8 cellular contexts compared by ENCODE assay signal in the genomic region with DNA sequence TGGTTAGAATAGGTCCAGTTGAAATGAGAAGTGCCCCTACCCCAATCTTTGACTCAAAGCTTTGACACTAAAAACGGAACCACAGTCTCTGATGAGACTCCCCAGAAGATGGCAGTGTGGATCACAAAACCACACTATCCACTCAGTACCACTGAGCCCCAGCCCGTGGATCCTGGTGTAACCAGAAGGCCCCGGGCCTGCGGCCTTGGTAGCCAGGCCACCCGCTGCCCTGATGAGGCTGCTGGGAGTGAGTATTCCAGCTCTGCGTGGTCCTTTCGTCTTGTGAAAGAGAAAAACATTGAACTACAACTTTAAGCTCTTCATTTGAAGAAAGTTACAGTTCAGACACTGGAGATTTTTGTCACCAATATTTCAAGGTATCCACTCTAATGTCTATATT. TPM values are rescaled to one million over a fixed set of nuclear protein-coding genes. Genes with fewer than 3 reads are reported as not detected.
A peak's percentile ranks its signal among the peaks of the same experiment; 100 is the strongest.
DNase-seq lines count a peak whose midpoint lies in the region; ATAC-seq lines count a peak whose summit lies in the region.

No MANE protein-coding gene starts in this region.

- H3K27me3 Mint-ChIP-seq in activated T-cell treated with anti-CD3 and anti-CD28 coated beads, Interleukin-2, amount 50 U/mL, for 4 hours (ENCODE audit: low read depth): peaks cover 14% of the 10 kb centered on the region
- peaks cover 2 to 16% (median 9%) of the 10 kb centered on the region in 5 donors for H3K27me3 Mint-ChIP-seq in naive thymus-derived CD8-positive, alpha-beta T cell
- no peaks in the 10 kb centered on the region for H3K27me3 Mint-ChIP-seq in stimulated activated memory B cell treated with anti-CD40 and anti-IgM and Interleukin-4, amounts not matched to agents 10 μg/mL and 1 μg/mL and 100 μg/mL, for 72 hours

- ATAC-seq in activated T-cell treated with anti-CD3 and anti-CD28 coated beads, Interleukin-2, amount 50 U/mL, for 4 hours: peak; percentile 91 to 92
- ATAC-seq in naive thymus-derived CD8-positive, alpha-beta T cell: peak; percentile 87 to 89
- ATAC-seq in stimulated activated memory B cell treated with anti-CD40 and anti-IgM and Interleukin-4, amounts not matched to agents 10 μg/mL and 1 μg/mL and 100 μg/mL, for 72 hours: peak; percentile 84
- no peak for ATAC-seq in GM21515 (IDR thresholded peaks at IDR 0.05; ENCODE audit: unreplicated experiment)

- H3K4me3 Mint-ChIP-seq in activated T-cell treated with anti-CD3 and anti-CD28 coated beads, Interleukin-2, amount 50 U/mL, for 4 hours: no peak overlapping the region
- no peak overlapping the region for H3K4me3 Mint-ChIP-seq in naive thymus-derived CD8-positive, alpha-beta T cell
- H3K4me3 Mint-ChIP-seq in stimulated activated memory B cell treated with anti-CD40 and anti-IgM and Interleukin-4, amounts not matched to agents 10 μg/mL and 1 μg/mL and 100 μg/mL, for 72 hours: no peak overlapping the region

- in situ Hi-C loops in G401 (cut with HindIII; ENCODE audit: low sequenced_read_pairs): no loop called here

- peak; percentile 84 for DNase-seq in G401 (ENCODE audit: low spot score)
- DNase-seq in HT1080 (ENCODE audit: low read depth): peak; percentile 66
- DNase-seq in OCI-M2 (lab: John Stamatoyannopoulos, UW; ENCODE audit: unreplicated experiment): peak; percentile 6
- peak; percentile 47 for DNase-seq in activated T-cell treated with anti-CD3 and anti-CD28 coated beads, Interleukin-2, amount 50 U/mL, for 4 hours
- peak; percentile 74 for DNase-seq in fibroblast of gingiva (ENCODE audit: low read depth)
- peak; percentile 19 to 75 (median 54) for DNase-seq in naive thymus-derived CD8-positive, alpha-beta T cell

- POLR2A ChIA-PET in naive thymus-derived CD8-positive, alpha-beta T cell (lab: Charles Lee): interaction anchor here (0.6 to 0.7 kb wide), 2 partner anchors 69 to 1537 kb away, joined by 3 read pairs; no protein-coding TSS in a partner anchor

- H3K4me1 Mint-ChIP-seq in activated T-cell treated with anti-CD3 and anti-CD28 coated beads, Interleukin-2, amount 50 U/mL, for 4 hours (ENCODE audit: low read depth): no peaks in the 10 kb centered on the region
- H3K4me1 Mint-ChIP-seq in naive thymus-derived CD8-positive, alpha-beta T cell: no peaks in the 10 kb centered on the region
- H3K4me1 Mint-ChIP-seq in stimulated activated memory B cell treated with anti-CD40 and anti-IgM and Interleukin-4, amounts not matched to agents 10 μg/mL and 1 μg/mL and 100 μg/mL, for 72 hours: peaks cover 6% of the 10 kb centered on the region

- H3K27ac Mint-ChIP-seq in naive thymus-derived CD8-positive, alpha-beta T cell: no peak overlapping the region
- no peak overlapping the region for H3K27ac Mint-ChIP-seq in stimulated activated memory B cell treated with anti-CD40 and anti-IgM and Interleukin-4, amounts not matched to agents 10 μg/mL and 1 μg/mL and 100 μg/mL, for 72 hours

- H3K36me3 Mint-ChIP-seq in activated T-cell treated with anti-CD3 and anti-CD28 coated beads, Interleukin-2, amount 50 U/mL, for 4 hours (ENCODE audit: insufficient read depth): no peaks in the 10 kb centered on the region
- H3K36me3 Mint-ChIP-seq in naive thymus-derived CD8-positive, alpha-beta T cell: no peaks in the 10 kb centered on the region
- H3K36me3 Mint-ChIP-seq in stimulated activated memory B cell treated with anti-CD40 and anti-IgM and Interleukin-4, amounts not matched to agents 10 μg/mL and 1 μg/mL and 100 μg/mL, for 72 hours: no peaks in the 10 kb centered on the region

- H3K9me3 Mint-ChIP-seq in activated T-cell treated with anti-CD3 and anti-CD28 coated beads, Interleukin-2, amount 50 U/mL, for 4 hours: no peaks in the 10 kb centered on the region
- no peaks in the 10 kb centered on the region for H3K9me3 Mint-ChIP-seq in naive thymus-derived CD8-positive, alpha-beta T cell
- H3K9me3 Mint-ChIP-seq in stimulated activated memory B cell treated with anti-CD40 and anti-IgM and Interleukin-4, amounts not matched to agents 10 μg/mL and 1 μg/mL and 100 μg/mL, for 72 hours: no peaks in the 10 kb centered on the region

RNA-seq across cellular contexts. Expression of gene FBP1, which starts 42.2 kb away (rescaled TPM):
- total RNA-seq in G401 (2014; rRNA removed; shearing (Covaris generic)): 0.49 and 1.3 TPM in 2 replicates
- total RNA-seq in HT1080 (2014; rRNA removed; shearing (Covaris generic)): not detected in 2 replicates
- polyA plus RNA-seq in HT1080 (2015; cell fraction: cytosol; rRNA removed): 0.12 TPM in 1 of 2 replicates, not detected in the other
- polyA plus RNA-seq in HT1080 (2015; cell fraction: nucleus; rRNA removed): not detected in 2 replicates
- total RNA-seq in activated T-cell treated with anti-CD3 and anti-CD28 coated beads, Interleukin-2, amount 50 U/mL, for 4 hours: under 1 TPM; 0.47 to 0.51 (median 0.49) TPM
- total RNA-seq in naive thymus-derived CD8-positive, alpha-beta T cell: 1 to 10 TPM; 5.2 to 6.8 TPM
- polyA plus RNA-seq in naive thymus-derived CD8-positive, alpha-beta T cell: 10 to 100 TPM in 2 of 3 donors, 1 to 10 TPM in 1; 5.5 to 22.1 (median 15.6) TPM

RNA-seq across cellular contexts. Expression of gene AOPEP, which starts 45.0 kb away (rescaled TPM):
- 23.8 and 58.1 TPM in 2 replicates for total RNA-seq in G401 (2014; rRNA removed; shearing (Covaris generic))
- total RNA-seq in HT1080 (2014; rRNA removed; shearing (Covaris generic)): 24.1 and 25.3 TPM in 2 replicates
- polyA plus RNA-seq in HT1080 (2015; cell fraction: cytosol; rRNA removed): 15.7 and 16.9 TPM in 2 replicates
- polyA plus RNA-seq in HT1080 (2015; cell fraction: nucleus; rRNA removed): 17.0 and 19.5 TPM in 2 replicates
- 1 to 10 TPM; 7.1 to 7.9 (median 7.4) TPM for total RNA-seq in activated T-cell treated with anti-CD3 and anti-CD28 coated beads, Interleukin-2, amount 50 U/mL, for 4 hours
- total RNA-seq in naive thymus-derived CD8-positive, alpha-beta T cell: 10 to 100 TPM in 1 of 2 experiments, 1 to 10 TPM in 1; 8.7 to 10.8 TPM
- polyA plus RNA-seq in naive thymus-derived CD8-positive, alpha-beta T cell: 1 to 10 TPM; 4.3 to 7.4 (median 4.7) TPM

Comparison
In these comparisons a context has a peak if more than half of its experiments do, and no peak if none do; other contexts are left out.
1. DNase-seq: peak in every context shown above with its lines; median percentile 84 in G401; 74 in fibroblast of gingiva; 66 in HT1080; 54 in naive thymus-derived CD8-positive, alpha-beta T cell; 47 in activated T-cell treated with anti-CD3 and anti-CD28 coated beads, Interleukin-2, amount 50 U/mL, for 4 hours; 6 in OCI-M2.